Comparison of ENCODE assay signal across 8 cellular contexts in the genomic region with DNA sequence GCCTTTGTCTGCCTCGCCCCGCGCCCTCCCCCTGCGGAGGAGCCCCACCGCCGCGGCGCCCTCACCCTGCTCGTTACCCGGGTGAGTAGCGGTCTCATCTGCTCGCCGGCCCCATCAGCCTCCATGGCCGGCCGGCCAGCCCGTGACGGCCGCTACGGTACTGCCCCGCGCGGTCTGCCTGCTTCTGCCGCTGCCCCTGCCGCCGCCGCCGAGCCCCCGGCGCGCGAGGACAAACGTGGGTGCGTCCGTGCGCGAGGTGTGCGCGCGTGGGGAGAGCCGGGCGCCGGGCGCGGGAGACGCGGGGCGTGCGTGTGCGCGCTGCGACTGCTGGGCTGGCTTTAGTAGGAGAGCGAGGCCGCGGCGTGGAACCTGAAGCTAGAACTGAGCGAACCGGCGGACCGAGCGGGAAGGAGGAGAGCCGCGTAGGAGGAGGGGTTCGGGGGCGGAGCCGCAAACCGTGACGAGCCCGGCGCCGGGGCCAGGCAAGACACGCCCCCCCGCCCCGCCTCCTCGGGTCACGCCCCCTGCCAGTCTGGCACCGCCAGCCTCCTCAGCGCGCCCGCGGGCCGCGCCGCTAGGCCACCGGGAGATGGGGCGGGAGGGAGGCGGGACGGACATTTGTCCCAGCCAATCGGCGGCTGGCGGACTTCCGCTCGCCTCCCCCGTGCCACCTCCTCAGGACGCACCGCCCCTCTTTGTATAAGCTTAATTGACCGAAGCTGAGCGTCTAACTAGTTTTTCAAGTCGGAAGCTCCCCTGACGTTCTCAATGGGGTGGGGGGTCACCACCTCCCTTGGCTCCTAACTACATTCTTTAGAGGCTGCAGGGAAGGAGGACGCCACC. TPM values are rescaled to one million over a fixed set of nuclear protein-coding genes. Genes with fewer than 3 reads are reported as not detected.
DNase-seq lines count a peak whose midpoint lies in the region; ATAC-seq lines count a peak whose summit lies in the region.

Gene SLC4A7, minus strand, starts transcription at position 383 of the 843 bp plus-strand sequence. Its CDS starts 258 bp downstream, at position 125.

- H3K79me2 ChIP-seq in Karpas-422 (ENCODE audit: low read length) = peaks cover 49% of the 10 kb centered on the region

- intact Hi-C loops in activated T-helper 1 cell treated with anti-CD3 and anti-CD28 coated beads, Interleukin-12 subunit alpha, Interleukin-12 subunit beta, Interleukin-2, Interleukin-4 antibody, amounts not matched to agents 30 ng/mL and 10 ng/mL and 1 ng/mL, durations not matched to agents 14 hours and 24 hours and 36 hours (cut with micrococcal nuclease) = loop anchor here (1.0 to 5.0 kb wide), 9 partner anchors 50 to 1701 kb away; partner anchors contain the start of genes CMC1, NEK10 and NGLY1
- intact Hi-C loops in naive thymus-derived CD4-positive, alpha-beta T cell (cut with micrococcal nuclease) = loop anchor here (1.0 to 10.0 kb wide), 19 partner anchors 17 to 1819 kb away; partner anchors contain the start of genes CMC1 (in 2 of the 2), NEK10 (in 2 of the 2), EOMES (in 1 of the 2) and NGLY1 (in 1 of the 2)

- no peaks in the 10 kb centered on the region for H3K27me3 ChIP-seq in Karpas-422 (ENCODE audit: low read length)
- H3K27me3 ChIP-seq in naive thymus-derived CD4-positive, alpha-beta T cell (ENCODE audit: control insufficient read depth in 2 of 2, insufficient read depth in 2 of 2, low read length in 2 of 2) = no peaks in the 10 kb centered on the region

- peaks cover 41% of the 10 kb centered on the region for H3K4me1 Mint-ChIP-seq in activated T-helper 1 cell treated with anti-CD3 and anti-CD28 coated beads, Interleukin-12 subunit alpha, Interleukin-12 subunit beta, Interleukin-2, Interleukin-4 antibody, amounts not matched to agents 30 ng/mL and 10 ng/mL and 1 ng/mL, durations not matched to agents 14 hours and 24 hours and 36 hours (ENCODE audit: low read depth)
- H3K4me1 Mint-ChIP-seq in naive thymus-derived CD4-positive, alpha-beta T cell = peaks cover 35 to 42% (median 40%) of the 10 kb centered on the region in 7 donors
- peaks cover 16 to 37% of the 10 kb centered on the region in 2 donors for H3K4me1 Mint-ChIP-seq in stimulated activated naive B cell treated with anti-CD40 and anti-IgM and Interleukin-4, amounts not matched to agents 10 μg/mL and 1 μg/mL and 100 μg/mL, for 72 hours

- peaks cover 22% of the 10 kb centered on the region for H3K36me3 ChIP-seq in Karpas-422 (ENCODE audit: insufficient read depth, low read length)
- peaks cover 0 to 5% (median 0%) of the 10 kb centered on the region in 3 experiments for H3K36me3 ChIP-seq in naive thymus-derived CD4-positive, alpha-beta T cell (ENCODE audit: control insufficient read depth in 2 of 3, insufficient read depth in 3 of 3, low read length in 3 of 3)

- peak within 1 kb of the TSS; percentile 97 for H3K9ac ChIP-seq in Karpas-422 (ENCODE audit: low read length)

- H3K9me3 ChIP-seq in Karpas-422 (ENCODE audit: low read length) = no peaks in the 10 kb centered on the region
- H3K9me3 ChIP-seq in naive thymus-derived CD4-positive, alpha-beta T cell (ENCODE audit: control insufficient read depth in 2 of 3, low read length in 3 of 3) = no peaks in the 10 kb centered on the region

- peak within 1 kb of the TSS; percentile 97 for H3K27ac Mint-ChIP-seq in activated T-helper 1 cell treated with anti-CD3 and anti-CD28 coated beads, Interleukin-12 subunit alpha, Interleukin-12 subunit beta, Interleukin-2, Interleukin-4 antibody, amounts not matched to agents 30 ng/mL and 10 ng/mL and 1 ng/mL, durations not matched to agents 14 hours and 24 hours and 36 hours
- peak within 1 kb of the TSS; percentile 90 to 99 (median 95) for H3K27ac Mint-ChIP-seq in naive thymus-derived CD4-positive, alpha-beta T cell
- H3K27ac Mint-ChIP-seq in stimulated activated naive B cell treated with anti-CD40 and anti-IgM and Interleukin-4, amounts not matched to agents 10 μg/mL and 1 μg/mL and 100 μg/mL, for 72 hours = peak within 1 kb of the TSS; percentile 99

- peak within 1 kb of the TSS; percentile 86 for H3K27ac ChIP-seq in Karpas-422 (ENCODE audit: low read length)
- peak within 1 kb of the TSS; percentile 90 for H3K27ac ChIP-seq in naive thymus-derived CD4-positive, alpha-beta T cell (ENCODE audit: low read depth, low read length)

- H3K36me3 Mint-ChIP-seq in activated T-helper 1 cell treated with anti-CD3 and anti-CD28 coated beads, Interleukin-12 subunit alpha, Interleukin-12 subunit beta, Interleukin-2, Interleukin-4 antibody, amounts not matched to agents 30 ng/mL and 10 ng/mL and 1 ng/mL, durations not matched to agents 14 hours and 24 hours and 36 hours (ENCODE audit: low read depth) = peaks cover 18% of the 10 kb centered on the region
- peaks cover 0 to 15% (median 0%) of the 10 kb centered on the region in 5 donors for H3K36me3 Mint-ChIP-seq in naive thymus-derived CD4-positive, alpha-beta T cell
- peaks cover 0 to 5% of the 10 kb centered on the region in 2 donors for H3K36me3 Mint-ChIP-seq in stimulated activated naive B cell treated with anti-CD40 and anti-IgM and Interleukin-4, amounts not matched to agents 10 μg/mL and 1 μg/mL and 100 μg/mL, for 72 hours

- no peaks in the 10 kb centered on the region for H4K20me1 ChIP-seq in Karpas-422 (ENCODE audit: insufficient read depth, low read depth, low read length)

- H3K4me3 ChIP-seq in Karpas-422 (ENCODE audit: low read length) = peak within 1 kb of the TSS; percentile 99
- peak within 1 kb of the TSS; percentile 96 for H3K4me3 ChIP-seq in naive thymus-derived CD4-positive, alpha-beta T cell (ENCODE audit: low read length)

- H3K4me2 ChIP-seq in Karpas-422 (ENCODE audit: low read depth, low read length, poor library complexity, severe bottlenecking) = peak within 1 kb of the TSS; percentile 88

- H3K9me2 ChIP-seq in Karpas-422 (replicated peaks; ENCODE audit: insufficient read depth, low read length) = no peaks in the 10 kb centered on the region

- H3K27me3 Mint-ChIP-seq in activated T-helper 1 cell treated with anti-CD3 and anti-CD28 coated beads, Interleukin-12 subunit alpha, Interleukin-12 subunit beta, Interleukin-2, Interleukin-4 antibody, amounts not matched to agents 30 ng/mL and 10 ng/mL and 1 ng/mL, durations not matched to agents 14 hours and 24 hours and 36 hours (ENCODE audit: insufficient read depth) = no peaks in the 10 kb centered on the region
- H3K27me3 Mint-ChIP-seq in naive thymus-derived CD4-positive, alpha-beta T cell = no peaks in the 10 kb centered on the region
- no peaks in the 10 kb centered on the region for H3K27me3 Mint-ChIP-seq in stimulated activated naive B cell treated with anti-CD40 and anti-IgM and Interleukin-4, amounts not matched to agents 10 μg/mL and 1 μg/mL and 100 μg/mL, for 72 hours

- no peaks in the 10 kb centered on the region for H3K9me3 Mint-ChIP-seq in activated T-helper 1 cell treated with anti-CD3 and anti-CD28 coated beads, Interleukin-12 subunit alpha, Interleukin-12 subunit beta, Interleukin-2, Interleukin-4 antibody, amounts not matched to agents 30 ng/mL and 10 ng/mL and 1 ng/mL, durations not matched to agents 14 hours and 24 hours and 36 hours
- no peaks in the 10 kb centered on the region for H3K9me3 Mint-ChIP-seq in naive thymus-derived CD4-positive, alpha-beta T cell
- no peaks in the 10 kb centered on the region for H3K9me3 Mint-ChIP-seq in stimulated activated naive B cell treated with anti-CD40 and anti-IgM and Interleukin-4, amounts not matched to agents 10 μg/mL and 1 μg/mL and 100 μg/mL, for 72 hours

- H3K4me3 Mint-ChIP-seq in activated T-helper 1 cell treated with anti-CD3 and anti-CD28 coated beads, Interleukin-12 subunit alpha, Interleukin-12 subunit beta, Interleukin-2, Interleukin-4 antibody, amounts not matched to agents 30 ng/mL and 10 ng/mL and 1 ng/mL, durations not matched to agents 14 hours and 24 hours and 36 hours = peak within 1 kb of the TSS; percentile 100
- peak within 1 kb of the TSS; percentile 94 to 100 (median 99) for H3K4me3 Mint-ChIP-seq in naive thymus-derived CD4-positive, alpha-beta T cell
- peak within 1 kb of the TSS; percentile 99 to 100 for H3K4me3 Mint-ChIP-seq in stimulated activated naive B cell treated with anti-CD40 and anti-IgM and Interleukin-4, amounts not matched to agents 10 μg/mL and 1 μg/mL and 100 μg/mL, for 72 hours

- ATAC-seq in GM21825 (IDR thresholded peaks at IDR 0.05; ENCODE audit: unreplicated experiment) = peak; percentile 94
- ATAC-seq in naive thymus-derived CD4-positive, alpha-beta T cell = peak; percentile 96
- ATAC-seq in stimulated activated naive B cell treated with anti-CD40 and anti-IgM and Interleukin-4, amounts not matched to agents 10 μg/mL and 1 μg/mL and 100 μg/mL, for 72 hours (replicated peaks) = peak; percentile 92

- H3K4me1 ChIP-seq in Karpas-422 (ENCODE audit: low read length) = peaks cover 30% of the 10 kb centered on the region
- peaks cover 25 to 29% of the 10 kb centered on the region in 2 donors for H3K4me1 ChIP-seq in naive thymus-derived CD4-positive, alpha-beta T cell (ENCODE audit: control insufficient read depth in 2 of 2, insufficient read depth in 2 of 2, low read length in 2 of 2)

- POLR2A ChIA-PET in naive thymus-derived CD4-positive, alpha-beta T cell (lab: Charles Lee) = interaction anchor here (0.6 to 1.5 kb wide), 10 partner anchors 9 to 865 kb away, joined by 3 to 8 read pairs (median 4); partner anchors contain the start of genes AZI2, NEK10 and ZCWPW2

- CTCF ChIA-PET in naive thymus-derived CD4-positive, alpha-beta T cell (lab: Charles Lee) = interaction anchor here (0.6 to 1.5 kb wide), 3 partner anchors 12 to 149 kb away, joined by 3 to 8 read pairs (median 4); no protein-coding TSS in a partner anchor

- H2AFZ ChIP-seq in Karpas-422 (ENCODE audit: low read length) = peak within 1 kb of the TSS; percentile 98

- DNase-seq in DMS79 treated with DMSO at 0.1 percent for 48 hours (lab: John Stamatoyannopoulos, UW) (peak; percentile 59), Karpas-422 (peak; percentile 98), RKO (ENCODE audit: low spot score) (peak; percentile 94), fibroblast of gingiva (ENCODE audit: low read depth) (peak; percentile 97)
- peak; percentile 96 for DNase-seq in activated T-helper 1 cell treated with anti-CD3 and anti-CD28 coated beads, Interleukin-12 subunit alpha, Interleukin-12 subunit beta, Interleukin-2, Interleukin-4 antibody, amounts not matched to agents 30 ng/mL and 10 ng/mL and 1 ng/mL, durations not matched to agents 14 hours and 24 hours and 36 hours (ENCODE audit: low spot score)
- DNase-seq in naive thymus-derived CD4-positive, alpha-beta T cell = peak; percentile 95 to 99 (median 97)
- DNase-seq in stimulated activated naive B cell treated with anti-CD40 and anti-IgM and Interleukin-4, amounts not matched to agents 10 μg/mL and 1 μg/mL and 100 μg/mL, for 72 hours = peak; percentile 96

RNA-seq across cellular contexts. Expression of gene SLC4A7, which starts in this region (rescaled TPM):
- 97.1 and 101 TPM in 2 replicates for total RNA-seq in Karpas-422 (2014; rRNA removed; shearing (Covaris generic); ENCODE audit: low replicate concordance)
- 65.5 and 66.7 TPM in 2 replicates for total RNA-seq in activated T-helper 1 cell treated with anti-CD3 and anti-CD28 coated beads, Interleukin-12 subunit alpha, Interleukin-12 subunit beta, Interleukin-2, Interleukin-4 antibody, amounts not matched to agents 30 ng/mL and 10 ng/mL and 1 ng/mL, durations not matched to agents 14 hours and 24 hours and 36 hours
- total RNA-seq in naive thymus-derived CD4-positive, alpha-beta T cell = 10 to 100 TPM; 34.9 to 69.1 (median 41.5) TPM
- polyA plus RNA-seq in naive thymus-derived CD4-positive, alpha-beta T cell = 10 to 100 TPM in 1 of 2 donors, 1 to 10 TPM in 1; 9.3 to 10.8 TPM

Comparison
In these comparisons a context has a peak if more than half of its experiments do, and no peak if none do; other contexts are left out.
1. Peak in every context shown above with its lines: DNase-seq, ATAC-seq, H3K4me3 ChIP-seq and H3K27ac ChIP-seq.